Comparison of ENCODE assay signal across 16 cellular contexts in genomic region chr12:89213139-89213538, GRCh38.
DNase-seq lines count a peak whose midpoint lies in the region; ATAC-seq, FAIRE-seq and TF ChIP-seq lines count a peak whose summit lies in the region.
"Had no signal": no experiment of that assay in that cellular context is flagged by ENCODE, and none has a peak within 500 bp of the region (broad histone marks: within the 10 kb centered on the region; RNA-seq: fewer than 3 reads in every experiment).

No MANE protein-coding gene starts in this region.

- H2AFZ ChIP-seq in mammary epithelial cell (ENCODE audit: low read depth, low read length), result no peak overlapping the region

- peaks cover 64% of the 10 kb centered on the region for H3K4me1 Mint-ChIP-seq in MCF 10A (ENCODE audit: insufficient read depth, unreplicated experiment)
- peaks cover 16% of the 10 kb centered on the region for H3K4me1 Mint-ChIP-seq in activated naive CD4-positive, alpha-beta T cell treated with anti-CD3 and anti-CD28 coated beads, Interleukin-2, amount 10 ng/mL, durations not matched to agents 7 days and 5 days

- ATAC-seq in right lobe of liver (peak; percentile 32 to 61 (median 48)), HG03095 (IDR thresholded peaks at IDR 0.05; ENCODE audit: unreplicated experiment) (no peak)

- intact Hi-C loops in MCF 10A (cut with micrococcal nuclease), result no loop called here
- intact Hi-C loops in mammary epithelial cell (cut with micrococcal nuclease), result no loop called here
- intact Hi-C loops in right lobe of liver (cut with DNase I), result no loop called here

- H3K9me3 Mint-ChIP-seq in MCF 10A (ENCODE audit: unreplicated experiment), result no peaks in the 10 kb centered on the region
- no peaks in the 10 kb centered on the region for H3K9me3 Mint-ChIP-seq in activated naive CD4-positive, alpha-beta T cell treated with anti-CD3 and anti-CD28 coated beads, Interleukin-2, amount 10 ng/mL, durations not matched to agents 7 days and 5 days
- H3K9me3 Mint-ChIP-seq: IgD-negative memory B cell had no signal

- no peak for TF ChIP-seq POLR2A in right lobe of liver (IDR thresholded peaks at IDR 0.05)

- TF ChIP-seq CTCF in MCF 10A (IDR thresholded peaks at IDR 0.05; ENCODE audit: unreplicated experiment) (no peak), mammary epithelial cell (conservative IDR thresholded peaks at IDR 0.05 in 1 of 2, IDR thresholded peaks at IDR 0.05 in 1 of 2; ENCODE audit: extremely low read depth in 1 of 2, insufficient read depth in 1 of 2, low read depth in 1 of 2, low read length in 2 of 2) (no peak), right lobe of liver (IDR thresholded peaks at IDR 0.05) (no peak)

- POLR2A ChIA-PET in MCF 10A (lab: Yijun Ruan, JAX), result interaction anchor here (0.6 to 3.9 kb wide), 5 partner anchors 35 to 167 kb away, joined by 3 to 19 read pairs (median 5); partner anchors contain the start of gene DUSP6

- CTCF ChIA-PET in MCF 10A (lab: Yijun Ruan, JAX), result interaction anchor here (0.6 kb wide), 1 partner anchor 196 kb away, joined by 3 read pairs; no protein-coding TSS in a partner anchor
- CTCF ChIA-PET in mammary epithelial cell (lab: Charles Lee; ENCODE audit: low non-redundant PET), result no interaction called here
- CTCF ChIA-PET in activated naive CD4-positive, alpha-beta T cell treated with anti-CD3 and anti-CD28 coated beads, Interleukin-2, amount 10 ng/mL, durations not matched to agents 7 days and 5 days (lab: Charles Lee), result interaction anchor here (0.7 kb wide), 1 partner anchor 199 kb away, joined by 3 read pairs; no protein-coding TSS in a partner anchor

- no peak for DNase-seq in MCF 10A (ENCODE audit: unreplicated experiment)
- no peak for DNase-seq in mammary epithelial cell
- DNase-seq in right lobe of liver, result no peak
- DNase-seq in RKO (ENCODE audit: low spot score), result no peak
- no peak for DNase-seq in activated naive CD4-positive, alpha-beta T cell treated with anti-CD3 and anti-CD28 coated beads, Interleukin-2, amount 10 ng/mL, durations not matched to agents 7 days and 5 days
- DNase-seq: C1 segment of cervical spinal cord, H7, MV-4-11, NCI-H1417 treated with DMSO at 0.1 percent for 48 hours, NCI-H2029, NCI-H510A treated with DMSO at 0.1 percent for 48 hours had no signal

- H3K27ac Mint-ChIP-seq in MCF 10A (ENCODE audit: low read depth, unreplicated experiment), result peak overlapping the region; percentile 83
- no peak overlapping the region for H3K27ac Mint-ChIP-seq in activated naive CD4-positive, alpha-beta T cell treated with anti-CD3 and anti-CD28 coated beads, Interleukin-2, amount 10 ng/mL, durations not matched to agents 7 days and 5 days
- H3K27ac Mint-ChIP-seq: IgD-negative memory B cell had no signal

- BruUV-seq in MCF 10A (replicated peaks; lab: Mats Ljungman, UMichigan), result no TSS peak
- no TSS peak for BruUV-seq in mammary epithelial cell (replicated peaks; lab: Mats Ljungman, UMichigan)

- peaks cover 14% of the 10 kb centered on the region for H3K4me1 ChIP-seq in mammary epithelial cell (ENCODE audit: insufficient read depth, low read length)
- peaks cover 0 to 35% (median 7%) of the 10 kb centered on the region in 4 donors for H3K4me1 ChIP-seq in right lobe of liver
- no peaks in the 10 kb centered on the region for H3K4me1 ChIP-seq in skeletal muscle tissue (ENCODE audit: control insufficient read depth in 3 of 3, insufficient read depth in 3 of 3, low read length in 3 of 3)

- no peaks in the 10 kb centered on the region for H4K20me1 ChIP-seq in mammary epithelial cell (ENCODE audit: insufficient read depth, low read length)

- H3K27ac ChIP-seq in mammary epithelial cell (ENCODE audit: insufficient read depth, low read depth, low read length), result no peak overlapping the region
- H3K27ac ChIP-seq in right lobe of liver, result peak overlapping the region; percentile 47 to 66 (median 49)
- peak overlapping the region; percentile 3 for H3K27ac ChIP-seq in skeletal muscle tissue (ENCODE audit: low read depth, low read length)
- H3K27ac ChIP-seq: RWPE1 had no signal

- no peak overlapping the region for H3K4me3 Mint-ChIP-seq in MCF 10A (ENCODE audit: unreplicated experiment)
- H3K4me3 Mint-ChIP-seq in activated naive CD4-positive, alpha-beta T cell treated with anti-CD3 and anti-CD28 coated beads, Interleukin-2, amount 10 ng/mL, durations not matched to agents 7 days and 5 days, result no peak overlapping the region
- H3K4me3 Mint-ChIP-seq: IgD-negative memory B cell had no signal

- H3K4me2 ChIP-seq in mammary epithelial cell (ENCODE audit: insufficient read depth, low read depth, low read length), result no peak overlapping the region

- H3K27me3 Mint-ChIP-seq in MCF 10A (ENCODE audit: insufficient read depth, unreplicated experiment), result no peaks in the 10 kb centered on the region
- peaks cover 4% of the 10 kb centered on the region for H3K27me3 Mint-ChIP-seq in activated naive CD4-positive, alpha-beta T cell treated with anti-CD3 and anti-CD28 coated beads, Interleukin-2, amount 10 ng/mL, durations not matched to agents 7 days and 5 days
- H3K27me3 Mint-ChIP-seq: IgD-negative memory B cell had no signal

- H3K9ac ChIP-seq in mammary epithelial cell (ENCODE audit: insufficient read depth, low read length) (no peak overlapping the region), skeletal muscle tissue (ENCODE audit: low read depth in 1 of 3, low read length in 3 of 3) (no peak overlapping the region)

- H3K36me3 Mint-ChIP-seq in MCF 10A (ENCODE audit: insufficient read depth, unreplicated experiment), result no peaks in the 10 kb centered on the region
- peaks cover 3% of the 10 kb centered on the region for H3K36me3 Mint-ChIP-seq in activated naive CD4-positive, alpha-beta T cell treated with anti-CD3 and anti-CD28 coated beads, Interleukin-2, amount 10 ng/mL, durations not matched to agents 7 days and 5 days
- H3K36me3 Mint-ChIP-seq: IgD-negative memory B cell had no signal

- FAIRE-seq in TTC549 (lab: Jason Lieb, UNC), result peak; percentile 88

- WGBS in mammary epithelial cell (ENCODE audit: low coverage, missing lambda C conversion rate), result 100% methylated on average over 1 of the region's 1 CpG
- 29% methylated on average over 1 of the region's 1 CpG for WGBS in right lobe of liver (ENCODE audit: insufficient coverage, low coverage, low lambda C conversion rate, missing lambda C conversion rate)

- H3K4me3 ChIP-seq in mammary epithelial cell (replicated peaks in 1 of 3; ENCODE audit: insufficient read depth in 1 of 3, low read depth in 2 of 3, low read length in 3 of 3), result no peak overlapping the region
- H3K4me3 ChIP-seq in right lobe of liver, result no peak overlapping the region
- no peak overlapping the region for H3K4me3 ChIP-seq in skeletal muscle tissue (ENCODE audit: low read length in 3 of 3)

- no peaks in the 10 kb centered on the region for H3K27me3 ChIP-seq in mammary epithelial cell (ENCODE audit: insufficient read depth, low read length)
- H3K27me3 ChIP-seq in right lobe of liver, result no peaks in the 10 kb centered on the region
- H3K27me3 ChIP-seq in skeletal muscle tissue (ENCODE audit: control insufficient read depth in 3 of 3, insufficient read depth in 3 of 3, low read length in 3 of 3), result no peaks in the 10 kb centered on the region

- in situ Hi-C loops in mammary epithelial cell (cut with MboI; ENCODE audit: low sequenced_read_pairs in 2 of 2), result no loop called here

- no peaks in the 10 kb centered on the region for H3K9me3 ChIP-seq in mammary epithelial cell (replicated peaks; ENCODE audit: insufficient read depth, low read length)
- no peaks in the 10 kb centered on the region for H3K9me3 ChIP-seq in right lobe of liver
- no peaks in the 10 kb centered on the region for H3K9me3 ChIP-seq in skeletal muscle tissue (ENCODE audit: control insufficient read depth in 3 of 3, low read length in 3 of 3)

- dilution Hi-C loops in mammary epithelial cell (cut with HindIII; ENCODE audit: low sequenced_read_pairs), result no loop called here

- H3K36me3 ChIP-seq in mammary epithelial cell (ENCODE audit: insufficient read depth, low read length) (no peaks in the 10 kb centered on the region), right lobe of liver (no peaks in the 10 kb centered on the region), skeletal muscle tissue (ENCODE audit: control insufficient read depth in 3 of 3, insufficient read depth in 3 of 3, low read length in 3 of 3) (no peaks in the 10 kb centered on the region)

- H3K79me2 ChIP-seq in mammary epithelial cell (ENCODE audit: insufficient read depth, low read length), result no peaks in the 10 kb centered on the region
